In genomic region chr14:21536395-21537087, GRCh38 we compare ENCODE assay signal across 1 cellular context.
TF ChIP-seq lines count a peak whose summit lies in the region.

No MANE protein-coding gene starts in this region.

TF ChIP-seq in HepG2, 621 proteins besides CTCF, POLR2A, EP300 and RAD21 (continued from another document and continues in another):
- TF ChIP-seq ATF6 (CRISPR knock-in tag; conservative IDR thresholded peaks at IDR 0.05): 0 out of 2 replicates have a peak, but pooled peaks have one; percentile 20
- peak; percentile 20; the same call in 1 of the 2 replicates for TF ChIP-seq ZFP91 (CRISPR knock-in tag; IDR thresholded peaks at IDR 0.05; ENCODE audit: borderline replicate concordance)
- TF ChIP-seq PHF8 (CRISPR knock-in tag; IDR thresholded peaks at IDR 0.05): 0 out of 2 replicates have a peak, but pooled peaks have one; percentile 15
- peak; percentile 42; the same call in 1 of the 2 replicates for TF ChIP-seq ZNF451 (CRISPR knock-in tag; IDR thresholded peaks at IDR 0.05)
- no peak for TF ChIP-seq THAP8 (CRISPR knock-in tag; IDR thresholded peaks at IDR 0.05; ENCODE audit: borderline replicate concordance)
- TF ChIP-seq FIP1L1 (IDR thresholded peaks at IDR 0.05; ENCODE audit: borderline replicate concordance, insufficient read depth, low read depth, low read length): 0 out of 2 replicates have a peak, but pooled peaks have one; percentile 12
- TF ChIP-seq RAD51 (IDR thresholded peaks at IDR 0.05; ENCODE audit: borderline replicate concordance): no peak
- TF ChIP-seq ZNF687 (CRISPR knock-in tag; IDR thresholded peaks at IDR 0.05): peak; percentile 58
- peak; percentile 34; the same call in 1 of the 2 replicates for TF ChIP-seq ZNF839 (CRISPR knock-in tag; IDR thresholded peaks at IDR 0.05; ENCODE audit: borderline replicate concordance)
- TF ChIP-seq ZNF768 (CRISPR knock-in tag; IDR thresholded peaks at IDR 0.05): peak; percentile 39; the same call in 1 of the 2 replicates
- TF ChIP-seq ZNF274 (CRISPR knock-in tag; IDR thresholded peaks at IDR 0.05): 0 out of 2 replicates have a peak, but pooled peaks have one; percentile 52
- TF ChIP-seq ZNF709 (CRISPR knock-in tag; IDR thresholded peaks at IDR 0.05): 0 out of 2 replicates have a peak, but pooled peaks have one; percentile 17
- TF ChIP-seq TBX3 (IDR thresholded peaks at IDR 0.05; ENCODE audit: borderline replicate concordance): no peak
- peak; percentile 31; the same call in 1 of the 2 replicates for TF ChIP-seq GABPB1 (CRISPR knock-in tag; IDR thresholded peaks at IDR 0.05)
- TF ChIP-seq PRDM10 (CRISPR knock-in tag; IDR thresholded peaks at IDR 0.05; ENCODE audit: low read depth): peak; percentile 81
- TF ChIP-seq BCL3 (CRISPR knock-in tag; IDR thresholded peaks at IDR 0.05): peak; percentile 47; the same call in 1 of the 2 replicates
- peak; percentile 51; the same call in 1 of the 2 replicates for TF ChIP-seq UBTF (CRISPR knock-in tag; IDR thresholded peaks at IDR 0.05)
- 0 out of 2 replicates have a peak, but pooled peaks have one; percentile 36 for TF ChIP-seq CBX2 (IDR thresholded peaks at IDR 0.05; ENCODE audit: low read depth, low read length)
- no peak for TF ChIP-seq CBX2 (CRISPR knock-in tag; IDR thresholded peaks at IDR 0.05; ENCODE audit: low read depth)
- TF ChIP-seq ZNF407 (CRISPR knock-in tag; IDR thresholded peaks at IDR 0.05; ENCODE audit: not compliant biosample characterization): peak; percentile 44
- peak; percentile 61 for TF ChIP-seq SRSF1 (optimal IDR thresholded peaks at IDR 0.05; ENCODE audit: low read depth, low read length)
- TF ChIP-seq ZNF781 (CRISPR knock-in tag; IDR thresholded peaks at IDR 0.05; ENCODE audit: borderline replicate concordance, not compliant biosample characterization): no peak
- no peak for TF ChIP-seq PAWR (CRISPR knock-in tag; IDR thresholded peaks at IDR 0.05; ENCODE audit: borderline replicate concordance)
- TF ChIP-seq PITX1 (CRISPR knock-in tag; IDR thresholded peaks at IDR 0.05): 0 out of 2 replicates have a peak, but pooled peaks have one; percentile 32
- peak; percentile 49; the same call in 1 of the 2 replicates for TF ChIP-seq YEATS4 (CRISPR knock-in tag; IDR thresholded peaks at IDR 0.05; ENCODE audit: borderline replicate concordance)
- 0 out of 2 replicates have a peak, but pooled peaks have one; percentile 41 for TF ChIP-seq ZNF567 (CRISPR knock-in tag; IDR thresholded peaks at IDR 0.05; ENCODE audit: borderline replicate concordance)
- TF ChIP-seq BORCS8-MEF2B (CRISPR knock-in tag; IDR thresholded peaks at IDR 0.05): 0 out of 2 replicates have a peak, but pooled peaks have one; percentile 20
